21 cellular contexts compared by ENCODE assay signal in the genomic region with DNA sequence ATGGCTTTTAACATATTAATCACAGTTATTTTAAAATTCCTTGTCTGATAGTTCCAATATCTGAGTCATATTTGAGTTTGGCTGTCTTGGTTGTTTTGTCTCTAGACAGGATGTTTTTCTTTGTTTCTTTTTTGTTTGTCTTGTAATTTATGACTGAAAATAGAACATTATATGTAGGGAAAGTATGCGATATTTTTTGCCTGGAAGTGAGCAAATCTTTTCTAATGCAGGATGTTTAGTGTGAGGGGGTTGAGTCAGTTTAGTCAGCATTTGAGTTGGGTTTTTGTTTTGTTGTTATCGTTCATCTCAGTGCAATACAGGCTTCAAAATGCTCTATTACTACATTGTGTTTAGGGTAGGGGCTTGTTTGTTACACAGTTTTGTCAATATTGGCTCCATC.
DNase-seq lines count a peak whose midpoint lies in the region; FAIRE-seq and TF ChIP-seq lines count a peak whose summit lies in the region.
"Had no signal": no experiment of that assay in that cellular context is flagged by ENCODE, and none has a peak within 500 bp of the region (broad histone marks: within the 10 kb centered on the region; RNA-seq: fewer than 3 reads in every experiment).

No MANE protein-coding gene starts in this region.

- no peak for TF ChIP-seq POLR2A in endothelial cell of umbilical vein (IDR thresholded peaks at IDR 0.05; ENCODE audit: low read depth, low read length)

- no peak overlapping the region for H2AFZ ChIP-seq in H9 (ENCODE audit: low read length)
- H2AFZ ChIP-seq in astrocyte (ENCODE audit: low read depth, low read length), result no peak overlapping the region
- H2AFZ ChIP-seq in endothelial cell of umbilical vein (ENCODE audit: low read depth, low read length), result peak overlapping the region; percentile 19

- peaks cover 6 to 8% of the 10 kb centered on the region in 2 experiments for H3K4me1 Mint-ChIP-seq in H9
- no peaks in the 10 kb centered on the region for H3K4me1 Mint-ChIP-seq in astrocyte (ENCODE audit: low read depth, unreplicated experiment)
- H3K4me1 Mint-ChIP-seq in osteocyte (ENCODE audit: unreplicated experiment), result peaks cover 32% of the 10 kb centered on the region
- H3K4me1 Mint-ChIP-seq in CD14-positive monocyte, result no peaks in the 10 kb centered on the region

- H3K4me3 Mint-ChIP-seq in H9 (no peak overlapping the region), astrocyte (ENCODE audit: unreplicated experiment) (no peak overlapping the region), osteocyte (ENCODE audit: unreplicated experiment) (peak overlapping the region; percentile 57), CD14-positive monocyte (no peak overlapping the region)
- H3K4me3 Mint-ChIP-seq: CD8-positive, alpha-beta T cell had no signal

- H3K9ac ChIP-seq in H9 (ENCODE audit: extremely low read depth, insufficient read length, low read length), result no peak overlapping the region
- peak overlapping the region; percentile 45 for H3K9ac ChIP-seq in astrocyte (ENCODE audit: low read length)
- H3K9ac ChIP-seq in endothelial cell of umbilical vein (replicated peaks; ENCODE audit: extremely low read depth, insufficient read depth, low read length), result no peak overlapping the region

- TF ChIP-seq CTCF in H9 (conservative IDR thresholded peaks at IDR 0.05) (no peak), astrocyte (IDR thresholded peaks at IDR 0.05; ENCODE audit: insufficient read depth, low read depth, low read length) (no peak), endothelial cell of umbilical vein (IDR thresholded peaks at IDR 0.05; ENCODE audit: extremely low read depth in 1 of 2, insufficient read depth in 1 of 2, low read depth in 1 of 2, low read length in 2 of 2) (no peak), osteocyte (IDR thresholded peaks at IDR 0.05) (no peak), CD14-positive monocyte (IDR thresholded peaks at IDR 0.05) (no peak)

- no peak overlapping the region for H3K14ac ChIP-seq in H9 (ENCODE audit: insufficient read depth, low read length)

- no TSS peak for BruUV-seq in endothelial cell of umbilical vein (replicated peaks; lab: Mats Ljungman, UMichigan)

- H2BK5ac ChIP-seq in H9 (ENCODE audit: insufficient read length, low read length), result no peak overlapping the region

- H4K5ac ChIP-seq in H9 (ENCODE audit: insufficient read length, low read depth, low read length), result no peak overlapping the region

- H3K27me3 Mint-ChIP-seq in H9 (ENCODE audit: low read depth), result no peaks in the 10 kb centered on the region
- H3K27me3 Mint-ChIP-seq in astrocyte (ENCODE audit: low read depth, unreplicated experiment), result no peaks in the 10 kb centered on the region
- no peaks in the 10 kb centered on the region for H3K27me3 Mint-ChIP-seq in osteocyte (ENCODE audit: unreplicated experiment)
- peaks cover 0 to 5% (median 5%) of the 10 kb centered on the region in 3 donors for H3K27me3 Mint-ChIP-seq in CD14-positive monocyte (ENCODE audit: low read depth in 3 of 3)

- in situ Hi-C loops in ACHN (cut with HindIII; ENCODE audit: low pct_ligation_motif_present, low pct_unique_long_range_greater_than_20kb, low sequenced_read_pairs), result no loop called here

- H3K27ac Mint-ChIP-seq in H9 (peak overlapping the region in 2 of 3 experiments; percentile 19 to 27; a peak in 1 of 7 replicates), astrocyte (ENCODE audit: unreplicated experiment) (no peak overlapping the region), osteocyte (ENCODE audit: unreplicated experiment) (peak overlapping the region; percentile 82), CD14-positive monocyte (no peak overlapping the region)
- H3K27ac Mint-ChIP-seq: CD8-positive, alpha-beta T cell had no signal

- FAIRE-seq in astrocyte (lab: Jason Lieb, UNC), result peak; percentile 13
- peak; percentile 15 for FAIRE-seq in endothelial cell of umbilical vein (lab: Jason Lieb, UNC)
- FAIRE-seq: D721Med, GM12891, K562 had no signal

- no CpG with 5 or more reads among the region's 2 CpGs for WGBS in H9 (ENCODE audit: extremely low coverage, insufficient read length, low lambda C conversion rate)

- H3K36me3 ChIP-seq in astrocyte (ENCODE audit: insufficient read depth, low read length) (no peaks in the 10 kb centered on the region), endothelial cell of umbilical vein (ENCODE audit: control insufficient read depth in 2 of 2, extremely low read depth in 1 of 2, insufficient read depth in 2 of 2, low read length in 2 of 2) (no peaks in the 10 kb centered on the region)
- H3K36me3 ChIP-seq: HAP-1 had no signal

- no peak overlapping the region for H2BK120ac ChIP-seq in H9 (ENCODE audit: low read depth, low read length, poor library complexity, severe bottlenecking)

- no peak overlapping the region for H4K8ac ChIP-seq in H9 (replicated peaks; ENCODE audit: insufficient read length, low read depth, low read length)

- no peaks in the 10 kb centered on the region for H3K9me3 ChIP-seq in H9 (ENCODE audit: control insufficient read depth, low read depth, low read length)
- H3K9me3 ChIP-seq in astrocyte (ENCODE audit: insufficient read depth, low read depth, low read length), result no peaks in the 10 kb centered on the region
- H3K9me3 ChIP-seq in endothelial cell of umbilical vein (replicated peaks; ENCODE audit: control insufficient read depth, insufficient read depth, low read length), result no peaks in the 10 kb centered on the region
- H3K9me3 ChIP-seq: HAP-1 had no signal

- peaks cover 0 to 13% (median 4%) of the 10 kb centered on the region in 3 experiments; a peak in 3 of 7 replicates for H3K36me3 Mint-ChIP-seq in H9 (ENCODE audit: insufficient read depth in 1 of 3, low read depth in 3 of 3)
- no peaks in the 10 kb centered on the region for H3K36me3 Mint-ChIP-seq in astrocyte (ENCODE audit: low read depth, unreplicated experiment)
- peaks cover 1% of the 10 kb centered on the region for H3K36me3 Mint-ChIP-seq in osteocyte (ENCODE audit: unreplicated experiment)
- H3K36me3 Mint-ChIP-seq in CD14-positive monocyte, result no peaks in the 10 kb centered on the region
- H3K36me3 Mint-ChIP-seq: CD8-positive, alpha-beta T cell had no signal

- no peaks in the 10 kb centered on the region for H4K20me1 ChIP-seq in H9 (ENCODE audit: control insufficient read depth, insufficient read depth, insufficient read length)
- H4K20me1 ChIP-seq in astrocyte (ENCODE audit: insufficient read depth, low read length), result no peaks in the 10 kb centered on the region
- H4K20me1 ChIP-seq in endothelial cell of umbilical vein (replicated peaks; ENCODE audit: control insufficient read depth, extremely low read depth, insufficient read depth, low read length), result no peaks in the 10 kb centered on the region

- H3K23ac ChIP-seq in H9 (ENCODE audit: insufficient read length, low read depth, low read length), result no peak overlapping the region

- H3K23me2 ChIP-seq in H9 (ENCODE audit: insufficient read length, low read depth, low read length, poor library complexity, severe bottlenecking), result no peaks in the 10 kb centered on the region

- H3K79me2 ChIP-seq in H9 (ENCODE audit: insufficient read depth, low read length) (no peaks in the 10 kb centered on the region), astrocyte (ENCODE audit: insufficient read depth, low read length) (no peaks in the 10 kb centered on the region), endothelial cell of umbilical vein (ENCODE audit: control insufficient read depth, insufficient read depth, low read length) (no peaks in the 10 kb centered on the region)

- intact Hi-C loops in endothelial cell of umbilical vein (cut with micrococcal nuclease), result no loop called here
- intact Hi-C loops in CD14-positive monocyte (cut with micrococcal nuclease), result no loop called here

- H3K4me1 ChIP-seq in H9 (ENCODE audit: insufficient read depth, low read length), result no peaks in the 10 kb centered on the region
- H3K4me1 ChIP-seq in astrocyte (ENCODE audit: insufficient read depth, low read length), result no peaks in the 10 kb centered on the region
- H3K4me1 ChIP-seq in endothelial cell of umbilical vein (ENCODE audit: control insufficient read depth, extremely low read depth, insufficient read depth, low read length), result peaks cover 11% of the 10 kb centered on the region
- H3K4me1 ChIP-seq: HAP-1 had no signal

- H3T11ph ChIP-seq in H9 (ENCODE audit: low read length), result no peak overlapping the region

- no peak overlapping the region for H3K56ac ChIP-seq in H9 (ENCODE audit: insufficient read length, low read depth, low read length)

- H3K9me3 Mint-ChIP-seq in H9 (peaks cover 5 to 7% of the 10 kb centered on the region in 2 experiments; a peak in 4 of 5 replicates), astrocyte (ENCODE audit: unreplicated experiment) (peaks cover 10% of the 10 kb centered on the region), osteocyte (ENCODE audit: unreplicated experiment) (peaks cover 23% of the 10 kb centered on the region), CD14-positive monocyte (peaks cover 0 to 7% (median 3%) of the 10 kb centered on the region in 7 donors)
- H3K9me3 Mint-ChIP-seq: CD8-positive, alpha-beta T cell had no signal

- POLR2A ChIA-PET in endothelial cell of umbilical vein (lab: Charles Lee), result no interaction called here

- H2AK5ac ChIP-seq in H9 (ENCODE audit: insufficient read length, low read length), result no peak overlapping the region

- no peak overlapping the region for H2BK12ac ChIP-seq in H9 (ENCODE audit: insufficient read length, low read depth, low read length)

- no peak overlapping the region for H2BK20ac ChIP-seq in H9 (ENCODE audit: low read depth, low read length, poor library complexity, severe bottlenecking)

- no peaks in the 10 kb centered on the region for H3K27me3 ChIP-seq in H9 (ENCODE audit: insufficient read depth, low read length)
- no peaks in the 10 kb centered on the region for H3K27me3 ChIP-seq in astrocyte (ENCODE audit: insufficient read depth, low read length)
- peaks cover 0 to 2% of the 10 kb centered on the region in 2 experiments for H3K27me3 ChIP-seq in endothelial cell of umbilical vein (ENCODE audit: control insufficient read depth in 2 of 2, insufficient read depth in 2 of 2, low read length in 2 of 2)

- no peaks in the 10 kb centered on the region for H3K9me1 ChIP-seq in endothelial cell of umbilical vein (replicated peaks; ENCODE audit: control insufficient read depth, extremely low read depth, insufficient read depth, low read length)

- H3K4ac ChIP-seq in H9 (ENCODE audit: low read depth, low read length), result no peak overlapping the region

- no peak overlapping the region for H3K4me2 ChIP-seq in H9 (ENCODE audit: insufficient read depth, insufficient read length, low read length)
- peak overlapping the region; percentile 36 for H3K4me2 ChIP-seq in astrocyte (ENCODE audit: low read length)
- peak overlapping the region; percentile 33 for H3K4me2 ChIP-seq in endothelial cell of umbilical vein (ENCODE audit: insufficient read depth, low read length)

- no peak overlapping the region for H4K91ac ChIP-seq in H9 (ENCODE audit: insufficient read length, low read depth, low read length)

- H3K4me3 ChIP-seq in astrocyte (ENCODE audit: insufficient read depth, low read depth, low read length) (no peak overlapping the region), endothelial cell of umbilical vein (replicated peaks in 1 of 3; ENCODE audit: insufficient read depth in 1 of 3, low read depth in 1 of 3, low read length in 3 of 3) (peak overlapping the region in 1 of 3 experiments; percentile 0)
- H3K4me3 ChIP-seq: HAP-1, K562 had no signal

- no peak for DNase-seq in H9
- DNase-seq in astrocyte (ENCODE audit: low read depth), result no peak
- peak; percentile 23 for DNase-seq in endothelial cell of umbilical vein (ENCODE audit: low read depth, low spot score)
- no peak for DNase-seq in osteocyte (ENCODE audit: extremely low spot score, unreplicated experiment)
- DNase-seq in ACHN, result no peak
- DNase-seq in CD14-positive monocyte (ENCODE audit: low spot score), result no peak
- no peak for DNase-seq in occipital lobe (lab: John Stamatoyannopoulos, UW)
- DNase-seq: CD8-positive, alpha-beta T cell; DMS79 treated with DMSO at 0.1 percent for 48 hours; GF-D8; MV-4-11; NCI-H1436; NCI-H2029; NCI-H2171; NCI-H446; OCI-M1; RPMI8226 had no signal

- no peak overlapping the region for H3K27ac ChIP-seq in H9 (ENCODE audit: insufficient read length, low read depth, low read length)
- peak overlapping the region; percentile 62 for H3K27ac ChIP-seq in astrocyte (ENCODE audit: low read depth, low read length)
- H3K27ac ChIP-seq in endothelial cell of umbilical vein (ENCODE audit: insufficient read depth, low read depth, low read length), result peak overlapping the region; percentile 82

- no peak overlapping the region for H2BK15ac ChIP-seq in H9 (ENCODE audit: low read depth, low read length)

- CTCF ChIA-PET in endothelial cell of umbilical vein (lab: Charles Lee), result no interaction called here

- H3K18ac ChIP-seq in H9 (ENCODE audit: insufficient read length, low read depth, low read length), result no peak overlapping the region

- dilution Hi-C loops in endothelial cell of umbilical vein (cut with MboI; ENCODE audit: extremely low pct_ligation_motif_present, low sequenced_read_pairs), result no loop called here

- no peaks in the 10 kb centered on the region for H3K79me1 ChIP-seq in H9 (ENCODE audit: insufficient read depth, low read depth, low read length, poor library complexity, severe bottlenecking)

Comparison
In these comparisons a context has a peak if more than half of its experiments do, and no peak if none do; other contexts are left out.
1. H3K27ac Mint-ChIP-seq: peak in H9 (2 of 3) and osteocyte (single experiment); none in astrocyte (single experiment) and CD14-positive monocyte (0 of 7).